ENCODE assay signal across 1 cellular context in the genomic region with DNA sequence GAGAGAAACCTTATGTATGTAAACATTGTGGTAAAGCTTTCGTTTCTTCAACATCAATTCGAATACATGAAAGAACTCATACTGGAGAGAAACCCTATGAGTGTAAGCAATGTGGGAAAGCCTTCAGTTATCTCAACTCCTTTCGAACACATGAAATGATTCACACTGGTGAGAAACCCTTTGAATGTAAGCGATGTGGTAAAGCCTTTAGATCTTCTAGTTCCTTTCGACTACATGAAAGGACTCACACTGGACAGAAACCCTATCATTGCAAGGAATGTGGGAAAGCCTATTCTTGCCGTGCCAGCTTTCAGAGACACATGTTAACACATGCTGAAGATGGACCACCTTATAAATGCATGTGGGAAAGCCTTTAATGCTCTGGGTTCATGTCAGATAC.
TF ChIP-seq lines count a peak whose summit lies in the region.

No MANE protein-coding gene starts in this region.

TF ChIP-seq in HepG2, 621 proteins besides CTCF, POLR2A, EP300 and RAD21 (continued from another document):
- TF ChIP-seq, protein P1, sequence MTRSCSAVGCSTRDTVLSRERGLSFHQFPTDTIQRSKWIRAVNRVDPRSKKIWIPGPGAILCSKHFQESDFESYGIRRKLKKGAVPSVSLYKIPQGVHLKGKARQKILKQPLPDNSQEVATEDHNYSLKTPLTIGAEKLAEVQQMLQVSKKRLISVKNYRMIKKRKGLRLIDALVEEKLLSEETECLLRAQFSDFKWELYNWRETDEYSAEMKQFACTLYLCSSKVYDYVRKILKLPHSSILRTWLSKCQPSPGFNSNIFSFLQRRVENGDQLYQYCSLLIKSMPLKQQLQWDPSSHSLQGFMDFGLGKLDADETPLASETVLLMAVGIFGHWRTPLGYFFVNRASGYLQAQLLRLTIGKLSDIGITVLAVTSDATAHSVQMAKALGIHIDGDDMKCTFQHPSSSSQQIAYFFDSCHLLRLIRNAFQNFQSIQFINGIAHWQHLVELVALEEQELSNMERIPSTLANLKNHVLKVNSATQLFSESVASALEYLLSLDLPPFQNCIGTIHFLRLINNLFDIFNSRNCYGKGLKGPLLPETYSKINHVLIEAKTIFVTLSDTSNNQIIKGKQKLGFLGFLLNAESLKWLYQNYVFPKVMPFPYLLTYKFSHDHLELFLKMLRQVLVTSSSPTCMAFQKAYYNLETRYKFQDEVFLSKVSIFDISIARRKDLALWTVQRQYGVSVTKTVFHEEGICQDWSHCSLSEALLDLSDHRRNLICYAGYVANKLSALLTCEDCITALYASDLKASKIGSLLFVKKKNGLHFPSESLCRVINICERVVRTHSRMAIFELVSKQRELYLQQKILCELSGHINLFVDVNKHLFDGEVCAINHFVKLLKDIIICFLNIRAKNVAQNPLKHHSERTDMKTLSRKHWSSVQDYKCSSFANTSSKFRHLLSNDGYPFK (CRISPR knock-in tag; IDR thresholded peaks at IDR 0.05; ENCODE audit: borderline replicate concordance) = no peak
- no peak for TF ChIP-seq SCMH1 (CRISPR knock-in tag; IDR thresholded peaks at IDR 0.05; ENCODE audit: borderline replicate concordance)
- TF ChIP-seq ZNF225 (CRISPR knock-in tag; IDR thresholded peaks at IDR 0.05) = no peak
- TF ChIP-seq HCFC1 (IDR thresholded peaks at IDR 0.05; ENCODE audit: low read depth, low read length) = no peak
TF ChIP-seq in HepG2: peak in this region for 0.
